1 cellular context compared by ENCODE assay signal in genomic region chr9:69672828-69673640, GRCh38.
TF ChIP-seq lines count a peak whose summit lies in the region.

No MANE protein-coding gene starts in this region.

TF ChIP-seq in HepG2, 621 proteins besides CTCF, POLR2A, EP300 and RAD21 (continued from another document):
- 0 out of 2 replicates have a peak, but pooled peaks have one; percentile 26 for TF ChIP-seq ZNF607 (CRISPR knock-in tag; IDR thresholded peaks at IDR 0.05; ENCODE audit: borderline replicate concordance)
- peak; percentile 90 for TF ChIP-seq TEAD3 (CRISPR knock-in tag; optimal IDR thresholded peaks at IDR 0.05; ENCODE audit: borderline replicate concordance)
- TF ChIP-seq MTERF4 (CRISPR knock-in tag; IDR thresholded peaks at IDR 0.05): peak; percentile 77; the same call in 1 of the 2 replicates
- no peak for TF ChIP-seq CBX2 (IDR thresholded peaks at IDR 0.05; ENCODE audit: low read depth, low read length)
- TF ChIP-seq CBX2 (CRISPR knock-in tag; IDR thresholded peaks at IDR 0.05; ENCODE audit: low read depth): 0 out of 2 replicates have a peak, but pooled peaks have one; percentile 65
- TF ChIP-seq ETV6 (CRISPR knock-in tag; conservative IDR thresholded peaks at IDR 0.05): 0 out of 2 replicates have a peak, but pooled peaks have one; percentile 44
- no peak for TF ChIP-seq FOXC1 (CRISPR knock-in tag; IDR thresholded peaks at IDR 0.05; ENCODE audit: borderline replicate concordance)
- 0 out of 2 replicates have a peak, but pooled peaks have one; percentile 62 for TF ChIP-seq RNF2 (conservative IDR thresholded peaks at IDR 0.05; ENCODE audit: low read depth)
- TF ChIP-seq IRF2 (CRISPR knock-in tag; IDR thresholded peaks at IDR 0.05): 0 out of 2 replicates have a peak, but pooled peaks have one; percentile 25
- no peak for TF ChIP-seq AGO1 (IDR thresholded peaks at IDR 0.05; ENCODE audit: low read depth, low read length, poor library complexity, severe bottlenecking)
- peak; percentile 20; the same call in 1 of the 2 replicates for TF ChIP-seq CSRNP1 (CRISPR knock-in tag; IDR thresholded peaks at IDR 0.05)
- TF ChIP-seq ZNF354B (CRISPR knock-in tag; IDR thresholded peaks at IDR 0.05): 0 out of 2 replicates have a peak, but pooled peaks have one; percentile 66
- TF ChIP-seq KLF16 (CRISPR knock-in tag; IDR thresholded peaks at IDR 0.05): peak in 1 of 2 experiments; percentile 49; a peak in 1 of 4 replicates
TF ChIP-seq in HepG2: peak in this region for 94.
